In the genomic region with DNA sequence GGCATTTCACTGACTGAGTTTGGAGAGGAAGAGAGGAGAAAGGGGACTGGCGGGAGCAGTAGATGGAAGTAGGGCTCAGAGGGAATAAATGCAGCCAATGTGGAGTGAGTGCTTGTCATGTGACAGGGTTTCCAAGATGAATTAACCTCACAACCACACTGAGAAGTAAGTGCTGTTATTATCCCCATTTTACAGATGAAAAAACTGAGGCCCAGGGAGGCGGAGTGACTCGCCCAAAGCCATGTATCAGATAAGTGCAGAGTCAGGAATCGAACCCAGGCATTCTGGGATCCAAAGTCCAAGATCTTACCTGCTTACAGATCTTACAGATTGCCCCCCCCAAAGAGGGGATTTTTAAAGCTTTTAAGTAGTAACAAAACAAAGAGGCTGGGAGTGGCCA, we compare ENCODE assay signal across 23 cellular contexts.
A peak's percentile ranks its signal among the peaks of the same experiment; 100 is the strongest.
DNase-seq lines count a peak whose midpoint lies in the region; ATAC-seq, FAIRE-seq and TF ChIP-seq lines count a peak whose summit lies in the region.
"Had no signal": no experiment of that assay in that cellular context is flagged by ENCODE, and none has a peak within 500 bp of the region (broad histone marks: within the 10 kb centered on the region; RNA-seq: fewer than 3 reads in every experiment).

No MANE protein-coding gene starts in this region.

- H3K4me1 ChIP-seq in HepG2 (ENCODE audit: insufficient read depth, low read length) (no peaks in the 10 kb centered on the region), right lobe of liver (no peaks in the 10 kb centered on the region), K562 (replicated peaks in 1 of 2; ENCODE audit: control insufficient read depth in 2 of 2, insufficient read depth in 2 of 2, low read length in 2 of 2) (no peaks in the 10 kb centered on the region)
- H3K4me1 ChIP-seq: Caco-2 had no signal

- in situ Hi-C loops in HepG2 (cut with HindIII; ENCODE audit: extremely low pct_ligation_motif_present, low pct_unique_long_range_greater_than_20kb) = no loop called here
- in situ Hi-C loops in K562 (cut with MboI) = no loop called here

- POLR2A ChIA-PET in HepG2 (lab: Yijun Ruan, JAX) = no interaction called here
- POLR2A ChIA-PET in K562 (lab: Yijun Ruan, JAX) = no interaction called here
- POLR2A ChIA-PET in activated CD8-positive, alpha-beta T cell treated with anti-CD3 and anti-CD28 coated beads for 36 hours (lab: Charles Lee) = interaction anchor here (0.7 kb wide), 1 partner anchor 23 kb away, joined by 3 read pairs; no protein-coding TSS in a partner anchor

- TF ChIP-seq EP300 in HepG2 (IDR thresholded peaks at IDR 0.05; ENCODE audit: low read depth in 2 of 2, low read length in 2 of 2) (no peak), HepG2 (CRISPR knock-in tag; IDR thresholded peaks at IDR 0.05; ENCODE audit: borderline replicate concordance) (no peak), K562 (IDR thresholded peaks at IDR 0.05; ENCODE audit: low read length) (no peak)

- no peak for FAIRE-seq in HepG2 (lab: Jason Lieb, UNC)
- FAIRE-seq in K562 (lab: Jason Lieb, UNC) = no peak
- FAIRE-seq: A549, D721Med, G401.6, GM12891 had no signal

- peaks cover 2% of the 10 kb centered on the region for H3K9me3 Mint-ChIP-seq in glutamatergic neuron (ENCODE audit: unreplicated experiment)
- no peaks in the 10 kb centered on the region for H3K9me3 Mint-ChIP-seq in activated CD8-positive, alpha-beta T cell treated with anti-CD3 and anti-CD28 coated beads for 36 hours
- H3K9me3 Mint-ChIP-seq: CD4-positive, alpha-beta T cell; CD8-positive, alpha-beta T cell had no signal

- H3K9me1 ChIP-seq in K562 (ENCODE audit: control insufficient read depth, insufficient read depth, low read length) = no peaks in the 10 kb centered on the region

- WGBS in HepG2 (ENCODE audit: low lambda C conversion rate) = 68% methylated on average over 4 of the region's 4 CpGs
- 85% methylated on average over 4 of the region's 4 CpGs for WGBS in right lobe of liver (ENCODE audit: insufficient coverage, low coverage, low lambda C conversion rate, missing lambda C conversion rate)
- WGBS in K562 (ENCODE audit: insufficient coverage, low coverage, missing lambda C conversion rate) = no CpG with 5 or more reads among the region's 4 CpGs

- ATAC-seq in HepG2 = no peak
- no peak for ATAC-seq in right lobe of liver
- ATAC-seq in K562 = no peak
- ATAC-seq in activated CD8-positive, alpha-beta T cell treated with anti-CD3 and anti-CD28 coated beads for 36 hours = no peak
- ATAC-seq: CD8-positive, alpha-beta T cell had no signal

- no peaks in the 10 kb centered on the region for H3K36me3 Mint-ChIP-seq in glutamatergic neuron (ENCODE audit: unreplicated experiment)
- H3K36me3 Mint-ChIP-seq in activated CD8-positive, alpha-beta T cell treated with anti-CD3 and anti-CD28 coated beads for 36 hours (ENCODE audit: low read depth) = no peaks in the 10 kb centered on the region
- H3K36me3 Mint-ChIP-seq: CD8-positive, alpha-beta T cell had no signal

- DNase-seq in NCI-H82 (lab: John Stamatoyannopoulos, UW) (peak; percentile 54), NCI-H82 treated with DMSO at 0.1 percent for 48 hours (lab: John Stamatoyannopoulos, UW; ENCODE audit: unreplicated experiment) (no peak), HepG2 (ENCODE audit: low spot score) (no peak), right lobe of liver (no peak), K562 (ENCODE audit: extremely low read depth in 1 of 4, low spot score in 3 of 4) (no peak), glutamatergic neuron (no peak), coronary artery (ENCODE audit: low spot score) (no peak)
- DNase-seq in activated CD8-positive, alpha-beta T cell treated with anti-CD3 and anti-CD28 coated beads for 36 hours = no peak
- DNase-seq: AML-193; Caco-2; Calu3; CD4-positive, alpha-beta T cell; CD8-positive, alpha-beta T cell; DMS79 treated with DMSO at 0.1 percent for 48 hours; GF-D8 had no signal

- BruUV-seq in HepG2 (replicated peaks; lab: Mats Ljungman, UMichigan) = no TSS peak
- no TSS peak for BruUV-seq in K562 (replicated peaks; lab: Mats Ljungman, UMichigan)

- CTCF ChIA-PET in HepG2 (lab: Yijun Ruan, JAX; ENCODE audit: low intra/inter-chr PET ratio, low total read pairs) = no interaction called here
- CTCF ChIA-PET in K562 (lab: Yijun Ruan, JAX; ENCODE audit: low intra/inter-chr PET ratio) = no interaction called here
- CTCF ChIA-PET in activated CD8-positive, alpha-beta T cell treated with anti-CD3 and anti-CD28 coated beads for 36 hours (lab: Charles Lee) = interaction anchor here (1.2 to 2.6 kb wide), 2 partner anchors 25 kb away, joined by 4 to 8 read pairs; no protein-coding TSS in a partner anchor

- H3K4me3 ChIP-seq in HepG2 (replicated peaks in 1 of 3; ENCODE audit: insufficient read depth in 1 of 3, low read depth in 2 of 3, low read length in 3 of 3) (no peak overlapping the region), right lobe of liver (no peak overlapping the region), K562 (no peak overlapping the region), coronary artery (no peak overlapping the region)
- H3K4me3 ChIP-seq: A549; BLaER1 treated with 17β-estradiol and CSF1 and Interleukin-3, amounts not matched to agents 10 nM and 100 nM had no signal

- H3K9ac ChIP-seq in HepG2 (ENCODE audit: insufficient read depth, low read depth, low read length) (no peak overlapping the region), K562 (ENCODE audit: insufficient read depth in 1 of 2, low read depth in 2 of 2, low read length in 2 of 2) (no peak overlapping the region)
- H3K9ac ChIP-seq: BLaER1 treated with 17β-estradiol and CSF1 and Interleukin-3, amounts not matched to agents 10 nM and 100 nM had no signal

- H3K36me3 ChIP-seq in HepG2 (replicated peaks in 1 of 2; ENCODE audit: control insufficient read depth in 1 of 2, insufficient read depth in 2 of 2, low read length in 2 of 2) (no peaks in the 10 kb centered on the region), right lobe of liver (no peaks in the 10 kb centered on the region), K562 (ENCODE audit: control insufficient read depth, insufficient read depth, low read length) (no peaks in the 10 kb centered on the region)
- H3K36me3 ChIP-seq: BLaER1 treated with 17β-estradiol and CSF1 and Interleukin-3, amounts not matched to agents 10 nM and 100 nM had no signal

- no peak overlapping the region for H3K4me3 Mint-ChIP-seq in glutamatergic neuron (ENCODE audit: unreplicated experiment)
- no peak overlapping the region for H3K4me3 Mint-ChIP-seq in activated CD8-positive, alpha-beta T cell treated with anti-CD3 and anti-CD28 coated beads for 36 hours
- H3K4me3 Mint-ChIP-seq: B cell; CD4-positive, alpha-beta T cell; CD8-positive, alpha-beta T cell had no signal

- peak overlapping the region; percentile 28 for H3K27ac Mint-ChIP-seq in glutamatergic neuron (ENCODE audit: unreplicated experiment)
- no peak overlapping the region for H3K27ac Mint-ChIP-seq in activated CD8-positive, alpha-beta T cell treated with anti-CD3 and anti-CD28 coated beads for 36 hours
- H3K27ac Mint-ChIP-seq: B cell; CD4-positive, alpha-beta T cell; CD8-positive, alpha-beta T cell had no signal

- H3K9me3 ChIP-seq in HepG2 (ENCODE audit: low read length) = no peaks in the 10 kb centered on the region
- H3K9me3 ChIP-seq in right lobe of liver = no peaks in the 10 kb centered on the region
- no peaks in the 10 kb centered on the region for H3K9me3 ChIP-seq in K562 (replicated peaks; ENCODE audit: control insufficient read depth, insufficient read depth, low read depth, low read length)
- H3K9me3 ChIP-seq: Caco-2 had no signal

- intact Hi-C loops in HepG2 (cut with micrococcal nuclease; ENCODE audit: unreplicated experiment) (no loop called here), right lobe of liver (cut with DNase I) (no loop called here), K562 (cut with micrococcal nuclease) (no loop called here)
- intact Hi-C loops in activated CD8-positive, alpha-beta T cell treated with anti-CD3 and anti-CD28 coated beads for 36 hours (cut with micrococcal nuclease) = no loop called here

- TF ChIP-seq CTCF in HepG2 (CRISPR knock-in tag; IDR thresholded peaks at IDR 0.05) (no peak), right lobe of liver (IDR thresholded peaks at IDR 0.05) (no peak), K562 (IDR thresholded peaks at IDR 0.05 in 2 of 3, conservative IDR thresholded peaks at IDR 0.05 in 1 of 3; ENCODE audit: insufficient read depth in 2 of 3, low read depth in 1 of 3, low read length in 3 of 3) (no peak), glutamatergic neuron (IDR thresholded peaks at IDR 0.05; ENCODE audit: partially characterized antibody, unreplicated experiment) (no peak), coronary artery (IDR thresholded peaks at IDR 0.05) (no peak)
- no peak for TF ChIP-seq CTCF in activated CD8-positive, alpha-beta T cell treated with anti-CD3 and anti-CD28 coated beads for 36 hours (IDR thresholded peaks at IDR 0.05)

- H3K4me1 Mint-ChIP-seq in glutamatergic neuron (ENCODE audit: low read depth, unreplicated experiment) = no peaks in the 10 kb centered on the region
- H3K4me1 Mint-ChIP-seq in activated CD8-positive, alpha-beta T cell treated with anti-CD3 and anti-CD28 coated beads for 36 hours (ENCODE audit: low read depth) = peaks cover 7% of the 10 kb centered on the region

- no peaks in the 10 kb centered on the region for H3K27me3 Mint-ChIP-seq in glutamatergic neuron (ENCODE audit: unreplicated experiment)
- peaks cover 11% of the 10 kb centered on the region for H3K27me3 Mint-ChIP-seq in activated CD8-positive, alpha-beta T cell treated with anti-CD3 and anti-CD28 coated beads for 36 hours

- no peak overlapping the region for H2AFZ ChIP-seq in HepG2 (ENCODE audit: low read length)
- H2AFZ ChIP-seq in K562 (ENCODE audit: low read depth, low read length) = no peak overlapping the region

- TF ChIP-seq RAD21 in HepG2 (CRISPR knock-in tag; IDR thresholded peaks at IDR 0.05) (no peak), K562 (CRISPR knock-in tag; conservative IDR thresholded peaks at IDR 0.05 in 1 of 2, IDR thresholded peaks at IDR 0.05 in 1 of 2) (no peak)

- no peaks in the 10 kb centered on the region for H3K79me2 ChIP-seq in HepG2 (ENCODE audit: insufficient read depth, low read length)
- no peaks in the 10 kb centered on the region for H3K79me2 ChIP-seq in K562 (ENCODE audit: control insufficient read depth, insufficient read depth, low read length)

- no peak for TF ChIP-seq POLR2A in HepG2 (IDR thresholded peaks at IDR 0.05; ENCODE audit: insufficient read depth in 1 of 2, low read depth in 2 of 2, low read length in 2 of 2)
- no peak for TF ChIP-seq POLR2A in right lobe of liver (IDR thresholded peaks at IDR 0.05)
- TF ChIP-seq POLR2A in K562 (conservative IDR thresholded peaks at IDR 0.05) = no peak

- H3K4me2 ChIP-seq in HepG2 (ENCODE audit: low read depth, low read length) = no peak overlapping the region
- no peak overlapping the region for H3K4me2 ChIP-seq in K562 (ENCODE audit: insufficient read depth, low read length)
- H3K4me2 ChIP-seq: A549; BLaER1 treated with 17β-estradiol and CSF1 and Interleukin-3, amounts not matched to agents 10 nM and 100 nM had no signal

- H4K20me1 ChIP-seq in HepG2 (ENCODE audit: insufficient read depth, low read length) = no peaks in the 10 kb centered on the region
- no peaks in the 10 kb centered on the region for H4K20me1 ChIP-seq in K562 (replicated peaks; ENCODE audit: control insufficient read depth, insufficient read depth, low read length)
- H4K20me1 ChIP-seq: BLaER1 treated with 17β-estradiol and CSF1 and Interleukin-3, amounts not matched to agents 10 nM and 100 nM had no signal

- H3K27ac ChIP-seq in HepG2 (ENCODE audit: extremely low read length, insufficient read depth, low read length) = no peak overlapping the region
- H3K27ac ChIP-seq in right lobe of liver = no peak overlapping the region
- no peak overlapping the region for H3K27ac ChIP-seq in K562 (ENCODE audit: extremely low read depth, low read depth, low read length)
- H3K27ac ChIP-seq in coronary artery = no peak overlapping the region
- H3K27ac ChIP-seq: 22Rv1; A549; BLaER1 treated with 17β-estradiol and CSF1 and Interleukin-3, amounts not matched to agents 10 nM and 100 nM; C4-2B had no signal

- H3K27me3 ChIP-seq in HepG2 (ENCODE audit: control insufficient read depth in 1 of 2, insufficient read depth in 2 of 2, low read length in 2 of 2) = no peaks in the 10 kb centered on the region; a peak in 1 of 5 replicates
- H3K27me3 ChIP-seq in right lobe of liver = no peaks in the 10 kb centered on the region
- H3K27me3 ChIP-seq in K562 (ENCODE audit: control insufficient read depth in 2 of 2, insufficient read depth in 2 of 2, low read length in 2 of 2) = peaks cover 0 to 4% of the 10 kb centered on the region in 2 experiments; a peak in 1 of 5 replicates
- H3K27me3 ChIP-seq: BLaER1 treated with 17β-estradiol and CSF1 and Interleukin-3, amounts not matched to agents 10 nM and 100 nM had no signal
